8 cellular contexts compared by ENCODE assay signal in genomic region chr9:2837915-2838314, GRCh38. TPM values are rescaled to one million over a fixed set of nuclear protein-coding genes. Genes with fewer than 3 reads are reported as not detected.
A peak's percentile ranks its signal among the peaks of the same experiment; 100 is the strongest.
DNase-seq lines count a peak whose midpoint lies in the region; ATAC-seq and TF ChIP-seq lines count a peak whose summit lies in the region.

No MANE protein-coding gene starts in this region.

- intact Hi-C loops in right lobe of liver (cut with DNase I): no loop called here

- peak in 3 of 4 donors; percentile 27 to 46 (median 33) for ATAC-seq in right lobe of liver
- ATAC-seq in HG02642 (IDR thresholded peaks at IDR 0.05; ENCODE audit: poor library complexity, unreplicated experiment): no peak

- TF ChIP-seq CTCF in LNCAP (IDR thresholded peaks at IDR 0.05) (peak; percentile 41), right lobe of liver (IDR thresholded peaks at IDR 0.05) (peak; percentile 21 to 34 (median 30))

- peak overlapping the region; percentile 15 to 30 (median 27) for H3K4me3 ChIP-seq in right lobe of liver

- H3K27ac ChIP-seq in right lobe of liver: peak overlapping the region; percentile 1 to 50 (median 30)

- TF ChIP-seq POLR2A in right lobe of liver (IDR thresholded peaks at IDR 0.05): no peak

- H3K27me3 ChIP-seq in right lobe of liver: no peaks in the 10 kb centered on the region

- 2% methylated on average over 1 of the region's 1 CpG for WGBS in right lobe of liver (ENCODE audit: insufficient coverage, low coverage, low lambda C conversion rate, missing lambda C conversion rate)

- in situ Hi-C loops in ACHN (cut with HindIII; ENCODE audit: low pct_ligation_motif_present, low pct_unique_long_range_greater_than_20kb, low sequenced_read_pairs) (no loop called here), T47D (cut with HindIII; ENCODE audit: low pct_unique_long_range_greater_than_20kb, low sequenced_read_pairs) (no loop called here)

- DNase-seq in ACHN: peak; percentile 33
- DNase-seq in T47D (ENCODE audit: low read depth in 1 of 2, low spot score in 1 of 2): peak; percentile 7 to 30
- DNase-seq in right lobe of liver: no peak
- no peak for DNase-seq in AG08396 (ENCODE audit: low spot score)
- no peak for DNase-seq in A172 (ENCODE audit: low spot score)
- no peak for DNase-seq in GF-D8 (lab: John Stamatoyannopoulos, UW)

- H3K4me1 ChIP-seq in right lobe of liver: peaks cover 0 to 26% (median 12%) of the 10 kb centered on the region in 4 donors

- H3K36me3 ChIP-seq in right lobe of liver: peaks cover 0 to 34% (median 11%) of the 10 kb centered on the region in 4 donors

- no peaks in the 10 kb centered on the region for H3K9me3 ChIP-seq in right lobe of liver

RNA-seq across cellular contexts. Expression of gene PUM3, which starts 6.0 kb away (rescaled TPM):
- total RNA-seq in right lobe of liver: 10 to 100 TPM in 5 of 6 experiments, 1 to 10 TPM in 1; 6.8 to 20.5 (median 16.9) TPM
- 53.5 and 64.3 TPM in 2 replicates for total RNA-seq in A172 (2014; rRNA removed; shearing (Covaris generic))

Comparison
In these comparisons a context has a peak if more than half of its experiments do, and no peak if none do; other contexts are left out.
1. DNase-seq: peak in ACHN (single experiment) and T47D (2 of 2); none in right lobe of liver (0 of 3), AG08396 (single experiment), A172 (single experiment) and GF-D8 (single experiment).